In genomic region chr3:188749010-188749617, GRCh38 we compare ENCODE assay signal across 8 cellular contexts.
A peak's percentile ranks its signal among the peaks of the same experiment; 100 is the strongest.
DNase-seq lines count a peak whose midpoint lies in the region; ATAC-seq lines count a peak whose summit lies in the region.

No MANE protein-coding gene starts in this region.

- no peak overlapping the region for H4K8ac ChIP-seq in mesendoderm (ENCODE audit: low read depth, low read length)

- H2AK5ac ChIP-seq in mesendoderm (ENCODE audit: low read length): no peak overlapping the region

- H3K79me1 ChIP-seq in mesendoderm (ENCODE audit: low read length): no peaks in the 10 kb centered on the region

- H3K36me3 ChIP-seq in mesendoderm (ENCODE audit: control insufficient read depth, insufficient read depth, low read length): no peaks in the 10 kb centered on the region

- no peaks in the 10 kb centered on the region for H3K27me3 Mint-ChIP-seq in activated T-cell treated with anti-CD3 and anti-CD28 coated beads, Interleukin-2, amount 50 U/mL, for 24 hours

- H3K79me2 ChIP-seq in mesendoderm (ENCODE audit: control insufficient read depth, insufficient read depth, low read length): no peaks in the 10 kb centered on the region

- no peak overlapping the region for H4K5ac ChIP-seq in mesendoderm (ENCODE audit: low read length)

- no peak overlapping the region for H3K27ac Mint-ChIP-seq in activated T-cell treated with anti-CD3 and anti-CD28 coated beads, Interleukin-2, amount 50 U/mL, for 24 hours

- no peak overlapping the region for H3K9ac ChIP-seq in mesendoderm (ENCODE audit: low read length)

- no peaks in the 10 kb centered on the region for H3K27me3 ChIP-seq in mesendoderm (ENCODE audit: insufficient read depth, low read length, poor library complexity)

- H2BK120ac ChIP-seq in mesendoderm (ENCODE audit: low read depth, low read length): no peak overlapping the region

- no peak overlapping the region for H3K4ac ChIP-seq in mesendoderm (ENCODE audit: low read depth, low read length)

- H2BK15ac ChIP-seq in mesendoderm (replicated peaks; ENCODE audit: low read depth): no peak overlapping the region

- WGBS in mesendoderm (ENCODE audit: extremely low coverage, insufficient coverage, low lambda C conversion rate): no CpG with 5 or more reads among the region's 5 CpGs

- H3K9me3 Mint-ChIP-seq in activated T-cell treated with anti-CD3 and anti-CD28 coated beads, Interleukin-2, amount 50 U/mL, for 24 hours: no peaks in the 10 kb centered on the region

- no peak overlapping the region for H3K18ac ChIP-seq in mesendoderm (ENCODE audit: low read length)

- no peaks in the 10 kb centered on the region for H3K36me3 Mint-ChIP-seq in activated T-cell treated with anti-CD3 and anti-CD28 coated beads, Interleukin-2, amount 50 U/mL, for 24 hours (ENCODE audit: low read depth)

- H3K4me3 Mint-ChIP-seq in activated T-cell treated with anti-CD3 and anti-CD28 coated beads, Interleukin-2, amount 50 U/mL, for 24 hours: no peak overlapping the region

- H3K27ac ChIP-seq in mesendoderm (ENCODE audit: low read depth, low read length): no peak overlapping the region

- DNase-seq in activated T-cell treated with anti-CD3 and anti-CD28 coated beads for 1 hour (ENCODE audit: low read depth) (peak; percentile 47), SK-MEL-5 (ENCODE audit: low read depth, low spot score) (peak; percentile 78), amniotic epithelial cell (ENCODE audit: low read depth) (peak; percentile 31), mesendoderm (peak; percentile 77), NCI-H1048 (lab: John Stamatoyannopoulos, UW) (no peak), NCI-H226 (no peak)
- no peak for DNase-seq in activated T-cell treated with anti-CD3 and anti-CD28 coated beads, Interleukin-2, amount 50 U/mL, for 24 hours

- no peak overlapping the region for H3K23ac ChIP-seq in mesendoderm (ENCODE audit: low read length)

- H3K56ac ChIP-seq in mesendoderm (ENCODE audit: low read length): no peak overlapping the region

- no peaks in the 10 kb centered on the region for H3K4me1 ChIP-seq in mesendoderm (ENCODE audit: control insufficient read depth, low read depth, low read length)

- no peak overlapping the region for H3K4me2 ChIP-seq in mesendoderm (ENCODE audit: low read length)

- no peak overlapping the region for H2BK5ac ChIP-seq in mesendoderm (ENCODE audit: low read length)

- no peak overlapping the region for H3K4me3 ChIP-seq in mesendoderm (ENCODE audit: low read length)

- ATAC-seq in HG03025 (IDR thresholded peaks at IDR 0.05; ENCODE audit: low FRiP score, unreplicated experiment): no peak

- in situ Hi-C loops in SK-MEL-5 (cut with HindIII; ENCODE audit: low pct_unique_long_range_greater_than_20kb, low sequenced_read_pairs): no loop called here

- peaks cover 50% of the 10 kb centered on the region for H3K4me1 Mint-ChIP-seq in activated T-cell treated with anti-CD3 and anti-CD28 coated beads, Interleukin-2, amount 50 U/mL, for 24 hours (ENCODE audit: low read depth)

Comparison
In these comparisons a context has a peak if more than half of its experiments do, and no peak if none do; other contexts are left out.
1. DNase-seq: peak in activated T-cell treated with anti-CD3 and anti-CD28 coated beads for 1 hour (single experiment), SK-MEL-5 (single experiment), amniotic epithelial cell (single experiment) and mesendoderm (single experiment); none in activated T-cell treated with anti-CD3 and anti-CD28 coated beads, Interleukin-2, amount 50 U/mL, for 24 hours (single experiment), NCI-H1048 (single experiment) and NCI-H226 (single experiment).